ENCODE assay signal across 9 cellular contexts in the genomic region with DNA sequence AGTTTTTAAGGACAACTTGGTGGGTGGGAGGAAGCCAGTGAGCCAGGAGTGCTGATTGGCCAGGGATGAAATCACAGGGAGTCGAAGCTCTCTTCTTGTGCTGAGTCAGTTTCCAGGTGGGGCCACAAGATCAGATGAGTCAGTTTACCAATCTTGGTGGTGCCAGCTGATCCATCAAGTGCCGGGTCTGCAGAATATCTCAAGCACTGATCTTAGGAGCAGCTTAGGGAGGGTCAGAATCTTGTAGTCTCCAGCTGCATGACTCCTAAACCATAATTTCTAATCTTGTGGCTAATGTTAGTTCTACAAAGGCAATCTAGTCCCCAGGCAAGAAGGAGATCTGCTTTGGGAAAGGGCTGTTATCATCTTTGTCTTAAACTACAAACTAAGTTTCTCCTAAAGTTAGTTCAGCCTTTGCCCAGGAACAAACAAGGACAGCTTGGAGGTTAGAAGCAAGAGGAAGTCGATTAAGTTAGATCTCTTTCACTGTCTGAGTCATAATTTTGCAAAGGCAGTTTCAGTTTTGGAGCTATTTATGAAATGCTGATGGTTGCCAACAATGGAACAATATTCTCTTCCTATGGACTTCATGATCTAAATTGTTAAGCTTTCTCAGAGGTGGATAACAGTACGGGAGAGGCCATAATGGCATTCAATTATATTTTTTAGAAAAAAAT. TPM values are rescaled to one million over a fixed set of nuclear protein-coding genes. Genes with fewer than 3 reads are reported as not detected.
DNase-seq lines count a peak whose midpoint lies in the region; ATAC-seq and TF ChIP-seq lines count a peak whose summit lies in the region.
"Not testable (repeated sequence)": the region's sequence is repeated elsewhere in the genome, so short reads cannot be mapped to it uniquely, and the experiment has no call there.
"Had no signal": no experiment of that assay in that cellular context is flagged by ENCODE, and none has a peak within 500 bp of the region (broad histone marks: within the 10 kb centered on the region; RNA-seq: fewer than 3 reads in every experiment).

No MANE protein-coding gene starts in this region.

- DNase-seq in GM06990 (ENCODE audit: extremely low read depth, insufficient read length) (peak; percentile 20), NCI-H226 (peak; percentile 37), dermis blood vessel endothelial cell (peak; percentile 63), medulla oblongata (ENCODE audit: extremely low spot score) (peak; percentile 44)
- DNase-seq in activated CD4-positive, alpha-beta T cell treated with anti-CD3 and anti-CD28 coated beads, Interleukin-2, amount 50 U/mL, for 48 hours = peak; percentile 42 to 60
- peak; percentile 7 for DNase-seq in stimulated activated CD8-positive, alpha-beta memory T cell treated with anti-CD3 and anti-CD28 coated beads, Interleukin-7, amount 100 ng/mL, for 24 hours (ENCODE audit: low read depth)

- not testable (repeated sequence) for TF ChIP-seq CTCF in GM06990 (IDR thresholded peaks at IDR 0.05; ENCODE audit: insufficient read depth, low read length, poor library complexity, severe bottlenecking)

- ATAC-seq in GM21390 (IDR thresholded peaks at IDR 0.05; ENCODE audit: unreplicated experiment) = peak; percentile 80
- peak; percentile 82 for ATAC-seq in HG03097 (IDR thresholded peaks at IDR 0.05; ENCODE audit: low FRiP score, unreplicated experiment)

- H3K36me3 ChIP-seq in GM06990 (ENCODE audit: control insufficient read depth, insufficient read depth, low read length) = not testable (repeated sequence)

- H3K27me3 ChIP-seq in GM06990 (replicated peaks; ENCODE audit: control insufficient read depth, insufficient read depth, low read length) = not testable (repeated sequence)

- H3K4me3 ChIP-seq in GM06990 (replicated peaks; ENCODE audit: low read depth, low read length) = not testable (repeated sequence)

RNA-seq across cellular contexts. Expression of a gene that starts 26.2 kb away (rescaled TPM):
- not detected in 2 replicates for total RNA-seq in dermis blood vessel endothelial cell
- total RNA-seq: Right ventricle myocardium inferior had no signal

Comparison
In these comparisons a context has a peak if more than half of its experiments do, and no peak if none do; other contexts are left out.
1. DNase-seq: peak in every context shown above with its lines; median percentile 63 in dermis blood vessel endothelial cell; 51 in activated CD4-positive, alpha-beta T cell treated with anti-CD3 and anti-CD28 coated beads, Interleukin-2, amount 50 U/mL, for 48 hours; 44 in medulla oblongata; 37 in NCI-H226; 20 in GM06990; 7 in stimulated activated CD8-positive, alpha-beta memory T cell treated with anti-CD3 and anti-CD28 coated beads, Interleukin-7, amount 100 ng/mL, for 24 hours.